Comparison of ENCODE assay signal across 1 cellular context in the genomic region with DNA sequence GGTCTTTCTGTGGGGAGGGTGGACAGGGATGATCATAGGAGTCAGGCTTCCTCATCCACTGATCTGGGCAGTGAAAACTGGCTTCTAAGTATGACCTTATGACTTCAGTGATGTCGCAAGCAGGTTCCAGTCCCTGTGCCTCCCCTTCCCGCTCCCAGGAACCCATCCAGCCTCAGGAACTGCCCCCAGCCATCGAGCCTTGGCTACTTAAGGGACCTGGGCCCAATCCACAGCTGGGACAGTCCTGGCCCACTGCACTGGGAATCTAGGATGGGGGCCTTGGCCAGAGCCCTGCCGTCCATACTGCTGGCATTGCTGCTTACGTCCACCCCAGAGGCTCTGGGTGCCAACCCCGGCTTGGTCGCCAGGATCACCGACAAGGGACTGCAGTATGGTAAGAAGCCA.
TF ChIP-seq lines count a peak whose summit lies in the region.

A gene with protein sequence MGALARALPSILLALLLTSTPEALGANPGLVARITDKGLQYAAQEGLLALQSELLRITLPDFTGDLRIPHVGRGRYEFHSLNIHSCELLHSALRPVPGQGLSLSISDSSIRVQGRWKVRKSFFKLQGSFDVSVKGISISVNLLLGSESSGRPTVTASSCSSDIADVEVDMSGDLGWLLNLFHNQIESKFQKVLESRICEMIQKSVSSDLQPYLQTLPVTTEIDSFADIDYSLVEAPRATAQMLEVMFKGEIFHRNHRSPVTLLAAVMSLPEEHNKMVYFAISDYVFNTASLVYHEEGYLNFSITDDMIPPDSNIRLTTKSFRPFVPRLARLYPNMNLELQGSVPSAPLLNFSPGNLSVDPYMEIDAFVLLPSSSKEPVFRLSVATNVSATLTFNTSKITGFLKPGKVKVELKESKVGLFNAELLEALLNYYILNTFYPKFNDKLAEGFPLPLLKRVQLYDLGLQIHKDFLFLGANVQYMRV (plus strand): TSS at position 236 of the 405 bp plus-strand sequence. CDS start 35 bp downstream, at position 271.

TF ChIP-seq in GM23338, 12 proteins besides CTCF, POLR2A, EP300 and RAD21 (continued from another document):
- TF ChIP-seq EZH2phosphoT487 (IDR thresholded peaks at IDR 0.05; ENCODE audit: unreplicated experiment) (no peak), POLR2AphosphoS5 (IDR thresholded peaks at IDR 0.05; ENCODE audit: low read depth) (no peak)
TF ChIP-seq in GM23338: peak in this region for 0.
